ENCODE assay signal across 8 cellular contexts in the genomic region with DNA sequence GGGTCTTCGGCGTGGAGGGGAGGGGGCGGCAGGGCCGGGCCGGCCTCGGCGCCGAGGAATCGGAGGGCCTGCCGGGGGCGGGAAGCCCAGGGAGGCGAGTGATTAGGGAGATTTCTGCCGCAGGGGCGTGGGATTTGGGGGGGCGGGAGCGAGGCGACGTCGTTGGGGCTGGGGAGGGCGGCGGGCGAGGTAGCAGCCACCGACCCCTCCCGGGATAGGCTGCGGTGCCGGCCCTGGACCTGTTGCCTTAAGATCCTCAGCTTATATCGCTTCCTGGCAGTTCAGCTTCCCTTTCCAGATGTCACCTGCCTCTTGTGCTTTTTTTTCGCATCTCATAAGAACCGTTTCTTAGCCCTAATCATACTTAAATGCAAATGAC. TPM values are rescaled to one million over a fixed set of nuclear protein-coding genes. Genes with fewer than 3 reads are reported as not detected.
DNase-seq lines count a peak whose midpoint lies in the region; FAIRE-seq and TF ChIP-seq lines count a peak whose summit lies in the region.

No MANE protein-coding gene starts in this region.

- H3K9me3 ChIP-seq in NT2/D1 (ENCODE audit: insufficient read depth, low read length): 0 out of 2 replicates have a peak, but pooled peaks cover 3% of the 10 kb centered on the region
- no peaks in the 10 kb centered on the region for H3K9me3 ChIP-seq in liver (ENCODE audit: control insufficient read depth in 4 of 4, low read length in 3 of 4)
- no peaks in the 10 kb centered on the region for H3K9me3 ChIP-seq in thyroid gland

- no peaks in the 10 kb centered on the region for H3K4me1 ChIP-seq in NT2/D1 (ENCODE audit: insufficient read depth, insufficient read length)
- peaks cover 6 to 35% (median 25%) of the 10 kb centered on the region in 4 donors for H3K4me1 ChIP-seq in liver (ENCODE audit: control insufficient read depth in 4 of 4, insufficient read depth in 4 of 4, low read length in 3 of 4)
- peaks cover 13 to 18% of the 10 kb centered on the region in 2 donors for H3K4me1 ChIP-seq in thyroid gland

- TF ChIP-seq CTCF in 22Rv1 (IDR thresholded peaks at IDR 0.05) (no peak), GM12865 (IDR thresholded peaks at IDR 0.05; ENCODE audit: insufficient read depth, low read depth, low read length, missing control alignments) (no peak), bronchial epithelial cell (IDR thresholded peaks at IDR 0.05; ENCODE audit: insufficient read depth, low read length, severe bottlenecking) (no peak), liver (IDR thresholded peaks at IDR 0.05; ENCODE audit: low read depth, low read length, missing input control) (no peak), thyroid gland (IDR thresholded peaks at IDR 0.05) (no peak)

- H3K9ac ChIP-seq in NT2/D1 (ENCODE audit: insufficient read length, low read depth) (peak overlapping the region; percentile 90), liver (ENCODE audit: low read depth in 1 of 2, low read length in 2 of 2) (peak overlapping the region in 1 of 2 donors; percentile 73)

- FAIRE-seq in bronchial epithelial cell (lab: Jason Lieb, UNC) (no peak), GM19239 (lab: Jason Lieb, UNC) (no peak)

- H3K27me3 ChIP-seq in NT2/D1 (ENCODE audit: insufficient read depth, insufficient read length) (no peaks in the 10 kb centered on the region), bronchial epithelial cell (ENCODE audit: control insufficient read depth, insufficient read depth, low read length) (no peaks in the 10 kb centered on the region), liver (ENCODE audit: control insufficient read depth in 4 of 4, insufficient read depth in 4 of 4, low read length in 3 of 4) (no peaks in the 10 kb centered on the region), thyroid gland (no peaks in the 10 kb centered on the region)

- no peak for TF ChIP-seq POLR2A in thyroid gland (IDR thresholded peaks at IDR 0.05)

- peak; percentile 38 for DNase-seq in GM12865 (ENCODE audit: low read depth)
- DNase-seq in NT2/D1 (ENCODE audit: low read depth, low spot score): no peak
- peak; percentile 11 for DNase-seq in bronchial epithelial cell (ENCODE audit: low read depth)
- DNase-seq in thyroid gland: peak; percentile 14 to 34
- DNase-seq in GM19239 (ENCODE audit: insufficient read length, low spot score): no peak
- DNase-seq in medulla oblongata (ENCODE audit: extremely low spot score): no peak

- H3K4me3 ChIP-seq in GM12865 (ENCODE audit: low read depth, low read length): peak overlapping the region; percentile 94
- H3K4me3 ChIP-seq in NT2/D1 (ENCODE audit: insufficient read length, low read depth): peak overlapping the region; percentile 82
- peak overlapping the region; percentile 95 for H3K4me3 ChIP-seq in bronchial epithelial cell (ENCODE audit: low read depth, low read length)
- peak overlapping the region; percentile 90 to 98 (median 94) for H3K4me3 ChIP-seq in liver (ENCODE audit: low read depth in 1 of 3, low read length in 3 of 3)
- H3K4me3 ChIP-seq in thyroid gland (replicated peaks in 1 of 3): peak overlapping the region; percentile 88 to 98 (median 88)

- intact Hi-C loops in thyroid gland (cut with DNase I): loop anchor here (2.0 kb wide), 1 partner anchor 59 kb away; no protein-coding TSS in a partner anchor

- WGBS in liver: 1% methylated on average over 29 of the region's 29 CpGs
- WGBS in thyroid gland, 2 donors: 0 to 3% methylated on average over 7 to 17 of the region's 29 CpGs

- no peak for TF ChIP-seq RAD21 in liver (IDR thresholded peaks at IDR 0.05)

- H3K36me3 ChIP-seq in NT2/D1 (ENCODE audit: insufficient read depth, insufficient read length, low read length) (no peaks in the 10 kb centered on the region), bronchial epithelial cell (ENCODE audit: control insufficient read depth, insufficient read depth, low read length) (no peaks in the 10 kb centered on the region), liver (ENCODE audit: control insufficient read depth in 4 of 4, insufficient read depth in 3 of 4, low read depth in 1 of 4, low read length in 3 of 4) (no peaks in the 10 kb centered on the region), thyroid gland (no peaks in the 10 kb centered on the region)

- peak overlapping the region; percentile 67 for H3K27ac ChIP-seq in 22Rv1
- H3K27ac ChIP-seq in liver (ENCODE audit: low read depth in 1 of 2, low read length in 2 of 2): peak overlapping the region; percentile 91 to 92
- H3K27ac ChIP-seq in thyroid gland: peak overlapping the region in 2 of 3 donors; percentile 85 to 86

TF ChIP-seq in liver, 16 proteins besides CTCF, POLR2A, EP300 and RAD21:
- TF ChIP-seq YY1 (IDR thresholded peaks at IDR 0.05) (no peak), FOXA2 (IDR thresholded peaks at IDR 0.05) (no peak), NR2F2 (IDR thresholded peaks at IDR 0.05) (no peak), SP1 (IDR thresholded peaks at IDR 0.05) (no peak), TAF1 (conservative IDR thresholded peaks at IDR 0.05) (no peak), FOXA1 (IDR thresholded peaks at IDR 0.05) (no peak), EGR1 (IDR thresholded peaks at IDR 0.05; ENCODE audit: low read depth in 2 of 2) (no peak), RXRA (IDR thresholded peaks at IDR 0.05) (no peak), GABPA (IDR thresholded peaks at IDR 0.05 in 1 of 2, conservative IDR thresholded peaks at IDR 0.05 in 1 of 2) (no peak), JUND (IDR thresholded peaks at IDR 0.05) (no peak), HNF4A (conservative IDR thresholded peaks at IDR 0.05) (no peak), HNF4G (IDR thresholded peaks at IDR 0.05) (no peak)
- TF ChIP-seq, protein P1, sequence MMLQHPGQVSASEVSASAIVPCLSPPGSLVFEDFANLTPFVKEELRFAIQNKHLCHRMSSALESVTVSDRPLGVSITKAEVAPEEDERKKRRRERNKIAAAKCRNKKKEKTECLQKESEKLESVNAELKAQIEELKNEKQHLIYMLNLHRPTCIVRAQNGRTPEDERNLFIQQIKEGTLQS (IDR thresholded peaks at IDR 0.05): no peak
- TF ChIP-seq, protein P2, sequence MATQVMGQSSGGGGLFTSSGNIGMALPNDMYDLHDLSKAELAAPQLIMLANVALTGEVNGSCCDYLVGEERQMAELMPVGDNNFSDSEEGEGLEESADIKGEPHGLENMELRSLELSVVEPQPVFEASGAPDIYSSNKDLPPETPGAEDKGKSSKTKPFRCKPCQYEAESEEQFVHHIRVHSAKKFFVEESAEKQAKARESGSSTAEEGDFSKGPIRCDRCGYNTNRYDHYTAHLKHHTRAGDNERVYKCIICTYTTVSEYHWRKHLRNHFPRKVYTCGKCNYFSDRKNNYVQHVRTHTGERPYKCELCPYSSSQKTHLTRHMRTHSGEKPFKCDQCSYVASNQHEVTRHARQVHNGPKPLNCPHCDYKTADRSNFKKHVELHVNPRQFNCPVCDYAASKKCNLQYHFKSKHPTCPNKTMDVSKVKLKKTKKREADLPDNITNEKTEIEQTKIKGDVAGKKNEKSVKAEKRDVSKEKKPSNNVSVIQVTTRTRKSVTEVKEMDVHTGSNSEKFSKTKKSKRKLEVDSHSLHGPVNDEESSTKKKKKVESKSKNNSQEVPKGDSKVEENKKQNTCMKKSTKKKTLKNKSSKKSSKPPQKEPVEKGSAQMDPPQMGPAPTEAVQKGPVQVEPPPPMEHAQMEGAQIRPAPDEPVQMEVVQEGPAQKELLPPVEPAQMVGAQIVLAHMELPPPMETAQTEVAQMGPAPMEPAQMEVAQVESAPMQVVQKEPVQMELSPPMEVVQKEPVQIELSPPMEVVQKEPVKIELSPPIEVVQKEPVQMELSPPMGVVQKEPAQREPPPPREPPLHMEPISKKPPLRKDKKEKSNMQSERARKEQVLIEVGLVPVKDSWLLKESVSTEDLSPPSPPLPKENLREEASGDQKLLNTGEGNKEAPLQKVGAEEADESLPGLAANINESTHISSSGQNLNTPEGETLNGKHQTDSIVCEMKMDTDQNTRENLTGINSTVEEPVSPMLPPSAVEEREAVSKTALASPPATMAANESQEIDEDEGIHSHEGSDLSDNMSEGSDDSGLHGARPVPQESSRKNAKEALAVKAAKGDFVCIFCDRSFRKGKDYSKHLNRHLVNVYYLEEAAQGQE (IDR thresholded peaks at IDR 0.05): no peak
- TF ChIP-seq, protein P3, sequence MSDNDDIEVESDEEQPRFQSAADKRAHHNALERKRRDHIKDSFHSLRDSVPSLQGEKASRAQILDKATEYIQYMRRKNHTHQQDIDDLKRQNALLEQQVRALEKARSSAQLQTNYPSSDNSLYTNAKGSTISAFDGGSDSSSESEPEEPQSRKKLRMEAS (IDR thresholded peaks at IDR 0.05): no peak
- TF ChIP-seq, protein P4, sequence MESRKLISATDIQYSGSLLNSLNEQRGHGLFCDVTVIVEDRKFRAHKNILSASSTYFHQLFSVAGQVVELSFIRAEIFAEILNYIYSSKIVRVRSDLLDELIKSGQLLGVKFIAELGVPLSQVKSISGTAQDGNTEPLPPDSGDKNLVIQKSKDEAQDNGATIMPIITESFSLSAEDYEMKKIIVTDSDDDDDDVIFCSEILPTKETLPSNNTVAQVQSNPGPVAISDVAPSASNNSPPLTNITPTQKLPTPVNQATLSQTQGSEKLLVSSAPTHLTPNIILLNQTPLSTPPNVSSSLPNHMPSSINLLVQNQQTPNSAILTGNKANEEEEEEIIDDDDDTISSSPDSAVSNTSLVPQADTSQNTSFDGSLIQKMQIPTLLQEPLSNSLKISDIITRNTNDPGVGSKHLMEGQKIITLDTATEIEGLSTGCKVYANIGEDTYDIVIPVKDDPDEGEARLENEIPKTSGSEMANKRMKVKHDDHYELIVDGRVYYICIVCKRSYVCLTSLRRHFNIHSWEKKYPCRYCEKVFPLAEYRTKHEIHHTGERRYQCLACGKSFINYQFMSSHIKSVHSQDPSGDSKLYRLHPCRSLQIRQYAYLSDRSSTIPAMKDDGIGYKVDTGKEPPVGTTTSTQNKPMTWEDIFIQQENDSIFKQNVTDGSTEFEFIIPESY (IDR thresholded peaks at IDR 0.05): no peak
TF ChIP-seq in liver: peak in this region for 0.

RNA-seq across cellular contexts. Expression of a gene that starts 0.6 kb away (rescaled TPM):
- 12.9 and 21.4 TPM in 2 replicates for total RNA-seq in bronchial epithelial cell
- total RNA-seq in liver: 10 to 100 TPM; 13.4 to 14.3 TPM
- polyA plus RNA-seq in liver: 1 to 10 TPM; 3.1 to 4.5 TPM
- total RNA-seq in thyroid gland: 10 to 100 TPM; 22.0 to 36.5 (median 26.6) TPM

Comparison
In these comparisons a context has a peak if more than half of its experiments do, and no peak if none do; other contexts are left out.
1. DNase-seq: peak in GM12865 (single experiment), bronchial epithelial cell (single experiment) and thyroid gland (2 of 2); none in NT2/D1 (single experiment), GM19239 (single experiment) and medulla oblongata (single experiment).
2. Peak in every context shown above with its lines, with median percentiles within 50 percentile points of each other: H3K27ac ChIP-seq and H3K4me3 ChIP-seq.